Comparison of ENCODE assay signal across 12 cellular contexts in genomic region chr12:124550123-124551089, GRCh38. TPM values are rescaled to one million over a fixed set of nuclear protein-coding genes. Genes with fewer than 3 reads are reported as not detected.
DNase-seq lines count a peak whose midpoint lies in the region; ATAC-seq, FAIRE-seq and TF ChIP-seq lines count a peak whose summit lies in the region.
"Had no signal": no experiment of that assay in that cellular context is flagged by ENCODE, and none has a peak within 500 bp of the region (broad histone marks: within the 10 kb centered on the region; RNA-seq: fewer than 3 reads in every experiment).

No MANE protein-coding gene starts in this region.

- H3K36me3 ChIP-seq in H1 (ENCODE audit: control insufficient read depth in 2 of 4, insufficient read depth in 4 of 4, low read length in 3 of 4) (peaks cover 0 to 3% (median 0%) of the 10 kb centered on the region in 4 experiments; a peak in 2 of 8 replicates), neuronal stem cell (replicated peaks in 1 of 2; ENCODE audit: control insufficient read depth in 2 of 2, insufficient read depth in 2 of 2, low read length in 2 of 2) (no peaks in the 10 kb centered on the region), MM.1S (replicated peaks; ENCODE audit: insufficient read depth, low read length) (no peaks in the 10 kb centered on the region)

- intact Hi-C loops in CD14-positive monocyte (cut with micrococcal nuclease), result loop anchor here (5.0 to 10.0 kb wide), 3 partner anchors 33 to 217 kb away; no protein-coding TSS in a partner anchor

- H4K8ac ChIP-seq in H1 (ENCODE audit: extremely low read depth, insufficient read depth, low read length) (peak overlapping the region; percentile 59; the same call in 1 of the 2 replicates), neuronal stem cell (ENCODE audit: low read depth, low read length) (no peak overlapping the region)

- H3K27me3 Mint-ChIP-seq in CD14-positive monocyte (ENCODE audit: low read depth in 3 of 3), result peaks cover 0 to 1% (median 0%) of the 10 kb centered on the region in 3 donors

- H3K4ac ChIP-seq in H1 (replicated peaks; ENCODE audit: insufficient read length, low read depth, low read length) (no peak overlapping the region), neuronal stem cell (ENCODE audit: low read length) (no peak overlapping the region)

- no peak overlapping the region for H2AK5ac ChIP-seq in H1 (ENCODE audit: low read depth, low read length)
- peak overlapping the region; percentile 24 for H2AK5ac ChIP-seq in neuronal stem cell (ENCODE audit: low read depth, low read length)

- no peak overlapping the region for H3K14ac ChIP-seq in H1 (ENCODE audit: insufficient read length)
- no peak overlapping the region for H3K14ac ChIP-seq in neuronal stem cell (ENCODE audit: low read length)

- H3K27me3 ChIP-seq in H1 (replicated peaks in 1 of 4; ENCODE audit: control insufficient read depth in 3 of 4, extremely low read depth in 1 of 4, insufficient read depth in 3 of 4, low read length in 3 of 4) (no peaks in the 10 kb centered on the region), neuronal stem cell (ENCODE audit: control insufficient read depth in 3 of 3, insufficient read depth in 3 of 3, low read depth in 1 of 3, low read length in 3 of 3) (no peaks in the 10 kb centered on the region), MM.1S (replicated peaks; ENCODE audit: insufficient read depth, low read length) (no peaks in the 10 kb centered on the region)

- H3K23me2 ChIP-seq in H1 (ENCODE audit: low read depth, low read length), result no peaks in the 10 kb centered on the region

- CTCF ChIA-PET in H1 (lab: Charles Lee; ENCODE audit: partially characterized antibody), result interaction anchor here (0.9 to 2.5 kb wide), 14 partner anchors 11 to 513 kb away, joined by 3 to 11 read pairs (median 4); no protein-coding TSS in a partner anchor

- H2AFZ ChIP-seq in H1 (ENCODE audit: low read length), result no peak overlapping the region
- H2AFZ ChIP-seq in neuronal stem cell (ENCODE audit: low read length), result no peak overlapping the region
- no peak overlapping the region for H2AFZ ChIP-seq in MM.1S (ENCODE audit: low read length)

- no peak overlapping the region for H3K9ac ChIP-seq in H1 (replicated peaks in 1 of 4; ENCODE audit: extremely low read depth in 1 of 4, low read depth in 3 of 4, low read length in 3 of 4)
- no peak overlapping the region for H3K9ac ChIP-seq in neuronal stem cell (ENCODE audit: low read depth, low read length, poor library complexity)
- no peak overlapping the region for H3K9ac ChIP-seq in MM.1S (ENCODE audit: low read length)

- H3K79me1 ChIP-seq in H1 (ENCODE audit: low read depth, low read length), result peaks cover 21% of the 10 kb centered on the region
- H3K79me1 ChIP-seq in neuronal stem cell (ENCODE audit: low read depth, low read length), result peaks cover 35% of the 10 kb centered on the region

- TF ChIP-seq RAD21 in H1 (IDR thresholded peaks at IDR 0.05 in 1 of 2, conservative IDR thresholded peaks at IDR 0.05 in 1 of 2; ENCODE audit: low read depth in 2 of 2, low read length in 2 of 2), result no peak

- no peak for FAIRE-seq in H1 (lab: Jason Lieb, UNC)

- no peak for ATAC-seq in HG03097 (IDR thresholded peaks at IDR 0.05; ENCODE audit: low FRiP score, unreplicated experiment)
- ATAC-seq in activated naive CD4-positive, alpha-beta T cell treated with anti-CD3 and anti-CD28 coated beads, Interleukin-2, amount 50 U/mL, for 72 hours, result no peak

- H2BK120ac ChIP-seq in H1 (replicated peaks; ENCODE audit: low read depth, low read length), result no peak overlapping the region
- no peak overlapping the region for H2BK120ac ChIP-seq in neuronal stem cell (ENCODE audit: low read depth, low read length)

- DNase-seq in CD14-positive monocyte (ENCODE audit: low spot score) (no peak), NCI-H2227 treated with DMSO at 0.1 percent for 48 hours (lab: John Stamatoyannopoulos, UW) (peak; percentile 73), H1 (ENCODE audit: low read depth in 1 of 2, low spot score in 2 of 2) (no peak), neuronal stem cell (ENCODE audit: low spot score) (no peak), MM.1S (no peak)
- DNase-seq in stimulated activated naive CD4-positive, alpha-beta T cell (lab: John Stamatoyannopoulos, UW), result no peak
- DNase-seq in activated naive CD4-positive, alpha-beta T cell treated with anti-CD3 and anti-CD28 coated beads, Interleukin-2, amount 50 U/mL, for 72 hours (ENCODE audit: low spot score in 2 of 2), result no peak
- DNase-seq: activated effector memory CD4-positive, alpha-beta T cell treated with anti-CD3 and anti-CD28 coated beads, Interleukin-2, amount 50 U/mL, for 16 hours; DMS153; HCEC 1CT; NK-92 treated with Interleukin-12 subunit alpha and Interleukin-12 subunit beta, amount 100 ng/mL, for 24 hours had no signal

- TF ChIP-seq EP300 in H1 (IDR thresholded peaks at IDR 0.05; ENCODE audit: borderline replicate concordance in 1 of 2, low read depth in 2 of 2, low read length in 2 of 2), result no peak

- H3K4me1 Mint-ChIP-seq in CD14-positive monocyte, result peaks cover 89% of the 10 kb centered on the region

- H2BK20ac ChIP-seq in H1 (ENCODE audit: low read length), result no peak overlapping the region

- H3F3A ChIP-seq in MM.1S (ENCODE audit: insufficient read depth, low read length), result peaks cover 8% of the 10 kb centered on the region; the same call in 1 of the 2 replicates

- no peak overlapping the region for H4K5ac ChIP-seq in H1 (ENCODE audit: insufficient read length, low read depth, low read length)

- H2BK15ac ChIP-seq in H1 (ENCODE audit: low read length), result no peak overlapping the region
- H2BK15ac ChIP-seq in neuronal stem cell (ENCODE audit: low read length), result no peak overlapping the region

- peak overlapping the region; percentile 75 to 95 (median 92) for H3K27ac Mint-ChIP-seq in CD14-positive monocyte
- no peak overlapping the region for H3K27ac Mint-ChIP-seq in activated naive CD4-positive, alpha-beta T cell treated with anti-CD3 and anti-CD28 coated beads, Interleukin-2, amount 50 U/mL, for 72 hours

- H3K27ac ChIP-seq in H1 (ENCODE audit: low read depth, low read length) (no peak overlapping the region), neuronal stem cell (replicated peaks; ENCODE audit: low read length) (no peak overlapping the region), MM.1S (ENCODE audit: low read length) (no peak overlapping the region)

- peaks cover 16 to 19% of the 10 kb centered on the region in 2 donors for H3K36me3 Mint-ChIP-seq in CD14-positive monocyte
- H3K36me3 Mint-ChIP-seq in activated naive CD4-positive, alpha-beta T cell treated with anti-CD3 and anti-CD28 coated beads, Interleukin-2, amount 50 U/mL, for 72 hours, result no peaks in the 10 kb centered on the region

- H3K4me2 ChIP-seq in H1 (ENCODE audit: insufficient read depth in 1 of 2, low read depth in 2 of 2, low read length in 2 of 2) (0 out of 4 replicates have a peak overlapping the region, but pooled peaks of 1 of the 2 experiments have one; percentile 6), neuronal stem cell (ENCODE audit: insufficient read depth, low read length, poor library complexity, severe bottlenecking) (no peak overlapping the region), MM.1S (ENCODE audit: low read depth, low read length) (no peak overlapping the region)

- POLR2A ChIA-PET in H1 (lab: Charles Lee; ENCODE audit: partially characterized antibody), result interaction anchor here (1.2 to 6.3 kb wide), 4 partner anchors 12 to 215 kb away, joined by 3 to 31 read pairs (median 4); no protein-coding TSS in a partner anchor

- no peak overlapping the region for H3K56ac ChIP-seq in H1 (replicated peaks; ENCODE audit: insufficient read length, low read depth, low read length)

- H3K9me3 ChIP-seq in H1 (ENCODE audit: insufficient read depth in 2 of 2, low read depth in 1 of 2, low read length in 1 of 2) (no peaks in the 10 kb centered on the region), neuronal stem cell (replicated peaks in 1 of 2; ENCODE audit: control insufficient read depth in 2 of 2, insufficient read depth in 1 of 2, low read depth in 1 of 2, low read length in 2 of 2) (no peaks in the 10 kb centered on the region), MM.1S (replicated peaks; ENCODE audit: insufficient read depth, low read length) (no peaks in the 10 kb centered on the region)

- peak overlapping the region; percentile 59 to 60 for H3K4me3 Mint-ChIP-seq in CD14-positive monocyte

- no peak for TF ChIP-seq POLR2A in H1 (IDR thresholded peaks at IDR 0.05; ENCODE audit: control extremely low read depth in 1 of 2, low read depth in 2 of 2, low read length in 2 of 2)

- H3K4me3 ChIP-seq in H1 (ENCODE audit: extremely low read depth in 1 of 4, insufficient read depth in 2 of 4, low read depth in 3 of 4, low read length in 4 of 4), result no peak overlapping the region
- H3K4me3 ChIP-seq in neuronal stem cell (ENCODE audit: low read length in 2 of 2), result no peak overlapping the region
- no peak overlapping the region for H3K4me3 ChIP-seq in MM.1S (ENCODE audit: low read length)

- no peaks in the 10 kb centered on the region for H3K9me2 ChIP-seq in MM.1S (replicated peaks; ENCODE audit: insufficient read depth, low read length)

- H2BK12ac ChIP-seq in H1 (ENCODE audit: low read depth, low read length), result no peak overlapping the region
- peak overlapping the region; percentile 43 for H2BK12ac ChIP-seq in neuronal stem cell (ENCODE audit: low read length)

- no peak overlapping the region for H3K23ac ChIP-seq in H1 (ENCODE audit: insufficient read length)
- H3K23ac ChIP-seq in neuronal stem cell (ENCODE audit: low read depth, low read length, poor library complexity), result no peak overlapping the region

- peaks cover 7 to 40% (median 19%) of the 10 kb centered on the region in 4 experiments for H3K4me1 ChIP-seq in H1 (replicated peaks in 1 of 4; ENCODE audit: control insufficient read depth in 3 of 4, insufficient read depth in 4 of 4, low read length in 3 of 4)
- H3K4me1 ChIP-seq in neuronal stem cell (ENCODE audit: control insufficient read depth in 2 of 2, insufficient read depth in 1 of 2, low read depth in 1 of 2, low read length in 2 of 2), result peaks cover 15 to 16% of the 10 kb centered on the region in 2 donors
- peaks cover 5% of the 10 kb centered on the region; the same call in 1 of the 2 replicates for H3K4me1 ChIP-seq in MM.1S (ENCODE audit: low read length)

- H3K18ac ChIP-seq in H1 (ENCODE audit: extremely low read depth, low read length), result no peak overlapping the region
- H3K18ac ChIP-seq in neuronal stem cell (ENCODE audit: low read length), result peak overlapping the region; percentile 63

- no peak overlapping the region for H4K91ac ChIP-seq in H1 (replicated peaks; ENCODE audit: insufficient read length, low read length)
- H4K91ac ChIP-seq in neuronal stem cell (ENCODE audit: low read depth, low read length, poor library complexity), result no peak overlapping the region

- peaks cover 68 to 100% of the 10 kb centered on the region in 2 experiments for H3K79me2 ChIP-seq in H1 (ENCODE audit: control insufficient read depth in 1 of 2, insufficient read depth in 2 of 2, low read length in 2 of 2)
- peaks cover 97% of the 10 kb centered on the region for H3K79me2 ChIP-seq in MM.1S (ENCODE audit: low read length)

- H2BK5ac ChIP-seq in H1 (ENCODE audit: low read depth, low read length), result peak overlapping the region; percentile 68; the same call in 1 of the 2 replicates
- no peak overlapping the region for H2BK5ac ChIP-seq in neuronal stem cell (ENCODE audit: low read length)

- 84% methylated on average over 11 of the region's 11 CpGs; no CpG with 5 or more reads in 1 of the 2 experiments for WGBS in H1 (ENCODE audit: extremely low coverage in 1 of 2, insufficient coverage in 1 of 2, insufficient read length in 1 of 2, insufficient replicate concordance in 2 of 2, low coverage in 1 of 2, low lambda C conversion rate in 2 of 2, missing lambda C conversion rate in 1 of 2), 2 experiments
- WGBS in neuronal stem cell (ENCODE audit: extremely low coverage in 2 of 2, insufficient read length in 2 of 2, insufficient replicate concordance in 1 of 2), 2 donors, result no CpG with 5 or more reads among the region's 11 CpGs

- no peaks in the 10 kb centered on the region for H3K9me3 Mint-ChIP-seq in CD14-positive monocyte
- no peaks in the 10 kb centered on the region for H3K9me3 Mint-ChIP-seq in activated naive CD4-positive, alpha-beta T cell treated with anti-CD3 and anti-CD28 coated beads, Interleukin-2, amount 50 U/mL, for 72 hours

- TF ChIP-seq CTCF in CD14-positive monocyte (IDR thresholded peaks at IDR 0.05) (no peak), H1 (IDR thresholded peaks at IDR 0.05; ENCODE audit: control extremely low read depth in 1 of 3, insufficient read depth in 1 of 3, low read depth in 1 of 3, low read length in 3 of 3) (no peak), MM.1S (IDR thresholded peaks at IDR 0.05; ENCODE audit: low read length) (no peak)

- H4K20me1 ChIP-seq in H1 (replicated peaks in 1 of 2; ENCODE audit: control insufficient read depth in 1 of 2, insufficient read depth in 2 of 2, low read length in 2 of 2), result peaks cover 27 to 55% of the 10 kb centered on the region in 2 experiments
- no peaks in the 10 kb centered on the region for H4K20me1 ChIP-seq in MM.1S (ENCODE audit: insufficient read depth, low read length)

RNA-seq across cellular contexts. Expression of gene NCOR2, which starts 17.0 kb away (rescaled TPM):
- 1 to 10 TPM; 4.7 to 5.5 TPM for polyA plus RNA-seq in CD14-positive monocyte
- total RNA-seq in H1 (2021; fragmentation: NEBNext Ultra II Directional; extraction: Animal tissue kit (Norgen Biotek cat#: 25700)), result 275 TPM in 2 replicates
- 14.8 and 25.3 TPM in 2 replicates for polyA plus RNA-seq in H1 (2011; rRNA removed)
- polyA plus RNA-seq in H1 (2011; cell fraction: cytosol; rRNA removed), result 13.5 TPM
- 54.3 TPM for polyA plus RNA-seq in H1 (2011; cell fraction: nucleus; rRNA removed)
- polyA plus RNA-seq in H1 (2012, experiment 1 of 2), result 125 to 153 TPM (median 138 TPM) in 4 replicates
- 70.3 TPM for polyA plus RNA-seq in H1 (2012, experiment 2 of 2)
- polyA plus RNA-seq in H1 (2013, experiment 1 of 2), result 103 TPM
- polyA plus RNA-seq in H1 (2013, experiment 2 of 2), result 111 TPM
- 28.8 and 30.2 TPM in 2 replicates for polyA minus RNA-seq in H1 (2011; rRNA and poly(A)+ RNA removed)
- polyA minus RNA-seq in H1 (2011; cell fraction: cytosol; rRNA and poly(A)+ RNA removed), result 93.4 TPM
- polyA minus RNA-seq in H1 (2011; cell fraction: nucleus; rRNA and poly(A)+ RNA removed), result 81.3 TPM
- 80.7 TPM for polyA plus RNA-seq in neuronal stem cell (2013, experiment 1 of 2)
- polyA plus RNA-seq in neuronal stem cell (2013, experiment 2 of 2), result 80.2 TPM
- 100 to 1,000 TPM in 1 of 2 donors, 10 to 100 TPM in 1; 66.8 to 125 TPM for total RNA-seq in activated naive CD4-positive, alpha-beta T cell treated with anti-CD3 and anti-CD28 coated beads, Interleukin-2, amount 50 U/mL, for 72 hours

Comparison
In these comparisons a context has a peak if more than half of its experiments do, and no peak if none do; other contexts are left out.
1. H3K27ac Mint-ChIP-seq: peak in CD14-positive monocyte (7 of 7); none in activated naive CD4-positive, alpha-beta T cell treated with anti-CD3 and anti-CD28 coated beads, Interleukin-2, amount 50 U/mL, for 72 hours (0 of 2).